Comparison of ENCODE assay signal across 37 cellular contexts in the genomic region with DNA sequence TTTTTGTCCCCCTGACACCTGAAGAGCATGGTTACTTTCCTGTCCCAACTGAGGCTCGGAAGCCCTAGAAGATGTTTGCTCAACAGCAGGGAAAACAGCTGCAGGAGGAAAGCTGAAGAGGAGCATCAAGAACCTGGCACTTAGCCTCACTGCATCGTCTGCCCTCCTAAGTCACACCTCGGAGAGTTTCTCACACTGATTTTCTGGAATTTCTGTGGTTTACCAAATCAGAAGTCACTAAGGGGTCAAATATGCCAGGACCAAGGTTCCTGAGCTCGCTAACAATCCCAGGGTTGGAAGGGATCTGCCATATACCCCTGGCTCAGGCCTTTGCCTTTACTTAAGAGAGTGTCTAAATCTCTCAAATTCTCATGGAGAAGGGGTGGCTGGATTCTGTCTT. TPM values are rescaled to one million over a fixed set of nuclear protein-coding genes. Genes with fewer than 3 reads are reported as not detected.
"Had no signal": no experiment of that assay in that cellular context is flagged by ENCODE, and none has a peak within 500 bp of the region (broad histone marks: within the 10 kb centered on the region; RNA-seq: fewer than 3 reads in every experiment).

No MANE protein-coding gene starts in this region.

- H3K4me1 Mint-ChIP-seq: activated CD8-positive, alpha-beta memory T cell treated with anti-CD3 and anti-CD28 coated beads, Interleukin-2, amount 10 ng/mL, durations not matched to agents 7 days and 5 days; activated naive CD8-positive, alpha-beta T cell treated with anti-CD3 and anti-CD28 coated beads for 36 hours had no signal

- H3K27me3 ChIP-seq: adrenal gland, brain microvascular endothelial cell, right atrium auricular region, spleen had no signal

- H3K9me3 Mint-ChIP-seq: activated naive CD4-positive, alpha-beta T cell treated with anti-CD3 and anti-CD28 coated beads for 36 hours; activated naive CD8-positive, alpha-beta T cell treated with anti-CD3 and anti-CD28 coated beads for 36 hours had no signal

- H3K27ac ChIP-seq: adrenal gland, brain microvascular endothelial cell, coronary artery, dorsolateral prefrontal cortex, gastroesophageal sphincter, parathyroid adenoma, psoas muscle, right atrium auricular region, spleen, suprapubic skin, tibial artery, upper lobe of right lung had no signal

- H3K79me2 ChIP-seq: parathyroid adenoma had no signal

- H3K4me1 ChIP-seq: adrenal gland, gastroesophageal sphincter, parathyroid adenoma, psoas muscle, right atrium auricular region, spleen, suprapubic skin, tibial artery, upper lobe of right lung had no signal

- H3K4me3 Mint-ChIP-seq: activated CD8-positive, alpha-beta memory T cell treated with anti-CD3 and anti-CD28 coated beads, Interleukin-2, amount 10 ng/mL, durations not matched to agents 7 days and 5 days; activated CD8-positive, alpha-beta T cell treated with anti-CD3 and anti-CD28 coated beads, Interleukin-2, amount 10 ng/mL, durations not matched to agents 7 days and 5 days; activated naive CD4-positive, alpha-beta T cell treated with anti-CD3 and anti-CD28 coated beads for 36 hours; activated naive CD8-positive, alpha-beta T cell treated with anti-CD3 and anti-CD28 coated beads for 36 hours; naive thymus-derived CD4-positive, alpha-beta T cell; T-helper 1 cell treated with Interleukin-12 subunit alpha and Interleukin-12 subunit beta and Interleukin-4 antibody, amounts not matched to agents 30 μg/mL and 1 μg/mL, for 36 hours had no signal

- DNase-seq: activated CD4-positive, CD25-positive, alpha-beta regulatory T cell treated with anti-CD3 and anti-CD28 coated beads, Interleukin-2, amount 50 U/mL, for 72 hours; activated CD8-positive, alpha-beta memory T cell treated with anti-CD3 and anti-CD28 coated beads, Interleukin-2, amount 10 ng/mL, durations not matched to agents 7 days and 5 days; activated CD8-positive, alpha-beta T cell treated with anti-CD3 and anti-CD28 coated beads, Interleukin-2, amount 10 ng/mL, durations not matched to agents 7 days and 5 days; activated effector memory CD4-positive, alpha-beta T cell treated with Interleukin-2 at 50 U/mL for 16 hours; activated naive CD4-positive, alpha-beta T cell treated with anti-CD3 and anti-CD28 coated beads for 36 hours; activated naive CD8-positive, alpha-beta T cell treated with anti-CD3 and anti-CD28 coated beads for 36 hours; activated T-cell treated with anti-CD3 and anti-CD28 coated beads for 4 hours; adrenal gland; aorta; dorsolateral prefrontal cortex; effector memory CD4-positive, alpha-beta T cell; head of caudate nucleus; hippocampal formation; left colon; naive thymus-derived CD4-positive, alpha-beta T cell; psoas muscle; spleen; stimulated activated naive CD4-positive, alpha-beta T cell; T1000; tibial artery; upper lobe of right lung had no signal

- H3K4me3 ChIP-seq: adrenal gland, coronary artery, dorsolateral prefrontal cortex, gastroesophageal sphincter, psoas muscle, right atrium auricular region, spleen, suprapubic skin, tibial artery, upper lobe of right lung had no signal

- FAIRE-seq: keratinocyte had no signal

- H2AFZ ChIP-seq: parathyroid adenoma had no signal

- H3K9me3 ChIP-seq: adrenal gland, gastroesophageal sphincter, psoas muscle, right atrium auricular region, spleen, suprapubic skin, tibial artery, upper lobe of right lung had no signal

- ATAC-seq: activated CD8-positive, alpha-beta memory T cell treated with anti-CD3 and anti-CD28 coated beads, Interleukin-2, amount 10 ng/mL, durations not matched to agents 7 days and 5 days; activated CD8-positive, alpha-beta T cell treated with anti-CD3 and anti-CD28 coated beads, Interleukin-2, amount 10 ng/mL, durations not matched to agents 7 days and 5 days; gastroesophageal sphincter; left colon; naive thymus-derived CD4-positive, alpha-beta T cell; psoas muscle; upper lobe of right lung had no signal

- H3K36me3 Mint-ChIP-seq: activated CD8-positive, alpha-beta memory T cell treated with anti-CD3 and anti-CD28 coated beads, Interleukin-2, amount 10 ng/mL, durations not matched to agents 7 days and 5 days; activated naive CD8-positive, alpha-beta T cell treated with anti-CD3 and anti-CD28 coated beads for 36 hours had no signal

- H3K27ac Mint-ChIP-seq: activated CD8-positive, alpha-beta memory T cell treated with anti-CD3 and anti-CD28 coated beads, Interleukin-2, amount 10 ng/mL, durations not matched to agents 7 days and 5 days; activated CD8-positive, alpha-beta T cell treated with anti-CD3 and anti-CD28 coated beads, Interleukin-2, amount 10 ng/mL, durations not matched to agents 7 days and 5 days; activated naive CD4-positive, alpha-beta T cell treated with anti-CD3 and anti-CD28 coated beads for 36 hours; activated naive CD8-positive, alpha-beta T cell treated with anti-CD3 and anti-CD28 coated beads for 36 hours; naive thymus-derived CD4-positive, alpha-beta T cell; T-helper 1 cell treated with Interleukin-12 subunit alpha and Interleukin-12 subunit beta and Interleukin-4 antibody, amounts not matched to agents 30 μg/mL and 1 μg/mL, for 36 hours had no signal

- H3K36me3 ChIP-seq: adrenal gland, brain microvascular endothelial cell, gastroesophageal sphincter, right atrium auricular region, spleen, suprapubic skin, tibial artery, upper lobe of right lung had no signal

- H3K9ac ChIP-seq: parathyroid adenoma had no signal

RNA-seq across cellular contexts. Expression of a gene that starts 5.3 kb away (rescaled TPM):
- total RNA-seq: activated CD8-positive, alpha-beta T cell treated with anti-CD3 and anti-CD28 coated beads, Interleukin-2, amount 10 ng/mL, durations not matched to agents 7 days and 5 days; activated naive CD4-positive, alpha-beta T cell treated with anti-CD3 and anti-CD28 coated beads for 36 hours; activated naive CD8-positive, alpha-beta T cell treated with anti-CD3 and anti-CD28 coated beads for 36 hours; adrenal gland; aorta; cardiac septum; cerebellum; dorsolateral prefrontal cortex; epithelial cell of proximal tubule; fibroblast of villous mesenchyme; gastroesophageal sphincter; left colon; liver; mammary epithelial cell; mucosa of gallbladder; naive thymus-derived CD4-positive, alpha-beta T cell; psoas muscle; right atrium auricular region; suprapubic skin; upper lobe of right lung had no signal
- polyA plus RNA-seq: adrenal gland; aorta; keratinocyte; liver; mammary epithelial cell; naive thymus-derived CD4-positive, alpha-beta T cell; neural cell; psoas muscle had no signal
